ENCODE assay signal across 1 cellular context in genomic region chr19:45263013-45263412, GRCh38.
A peak's percentile ranks its signal among the peaks of the same experiment; 100 is the strongest.
TF ChIP-seq lines count a peak whose summit lies in the region.

No MANE protein-coding gene starts in this region.

TF ChIP-seq in K562, 482 proteins besides CTCF, POLR2A, EP300 and RAD21:
- TF ChIP-seq ZNF134 (CRISPR knock-in tag; conservative IDR thresholded peaks at IDR 0.05) (no peak), CEBPB (tag; IDR thresholded peaks at IDR 0.05) (no peak), ZNF12 (CRISPR knock-in tag; IDR thresholded peaks at IDR 0.05) (no peak), FOXO4 (CRISPR knock-in tag; IDR thresholded peaks at IDR 0.05) (no peak), SMAD4 (CRISPR knock-in tag; conservative IDR thresholded peaks at IDR 0.05) (0 out of 2 replicates have a peak, but pooled peaks have one; percentile 16), FOXA1 (IDR thresholded peaks at IDR 0.05; ENCODE audit: borderline replicate concordance) (no peak), RFX7 (CRISPR knock-in tag; IDR thresholded peaks at IDR 0.05) (no peak), HDAC8 (tag; IDR thresholded peaks at IDR 0.05) (peak; percentile 24; the same call in 1 of the 2 replicates), EGR1 (conservative IDR thresholded peaks at IDR 0.05) (peak; percentile 60), POLR2G (IDR thresholded peaks at IDR 0.05; ENCODE audit: low read depth, low read length) (peak; percentile 68), TFAP4 (CRISPR knock-in tag; IDR thresholded peaks at IDR 0.05; ENCODE audit: borderline replicate concordance) (peak; percentile 49), CBFA2T3 (IDR thresholded peaks at IDR 0.05) (peak; percentile 67), TCF3 (CRISPR knock-in tag; IDR thresholded peaks at IDR 0.05) (peak; percentile 37; the same call in 1 of the 2 replicates), ATF3 (IDR thresholded peaks at IDR 0.05) (peak; percentile 5; the same call in 1 of the 2 replicates), ATF3 (CRISPR knock-in tag; conservative IDR thresholded peaks at IDR 0.05) (no peak), RBFOX2 (IDR thresholded peaks at IDR 0.05; ENCODE audit: low read depth, low read length) (peak; percentile 68), ZEB2 (IDR thresholded peaks at IDR 0.05) (0 out of 2 replicates have a peak, but pooled peaks have one; percentile 26), PRDM10 (IDR thresholded peaks at IDR 0.05; ENCODE audit: partially characterized antibody) (peak; percentile 19), ZNF239 (CRISPR knock-in tag; IDR thresholded peaks at IDR 0.05) (no peak), SRSF1 (IDR thresholded peaks at IDR 0.05; ENCODE audit: low read depth, low read length) (no peak), XRCC5 (IDR thresholded peaks at IDR 0.05; ENCODE audit: low read depth, low read length) (no peak), MAX (CRISPR knock-in tag; IDR thresholded peaks at IDR 0.05) (0 out of 2 replicates have a peak, but pooled peaks have one; percentile 4), ZBTB7A (IDR thresholded peaks at IDR 0.05; ENCODE audit: borderline replicate concordance, control insufficient read depth, low read depth, low read length) (peak; percentile 79; the same call in 1 of the 2 replicates), NCOA1 (IDR thresholded peaks at IDR 0.05; ENCODE audit: low read depth) (0 out of 2 replicates have a peak, but pooled peaks have one; percentile 10), ATF7 (IDR thresholded peaks at IDR 0.05) (peak; percentile 27; the same call in 1 of the 2 replicates), DLX4 (CRISPR knock-in tag; IDR thresholded peaks at IDR 0.05) (no peak), CBFA2T2 (conservative IDR thresholded peaks at IDR 0.05) (peak; percentile 39; the same call in 1 of the 2 replicates)
